8 cellular contexts compared by ENCODE assay signal in the genomic region with DNA sequence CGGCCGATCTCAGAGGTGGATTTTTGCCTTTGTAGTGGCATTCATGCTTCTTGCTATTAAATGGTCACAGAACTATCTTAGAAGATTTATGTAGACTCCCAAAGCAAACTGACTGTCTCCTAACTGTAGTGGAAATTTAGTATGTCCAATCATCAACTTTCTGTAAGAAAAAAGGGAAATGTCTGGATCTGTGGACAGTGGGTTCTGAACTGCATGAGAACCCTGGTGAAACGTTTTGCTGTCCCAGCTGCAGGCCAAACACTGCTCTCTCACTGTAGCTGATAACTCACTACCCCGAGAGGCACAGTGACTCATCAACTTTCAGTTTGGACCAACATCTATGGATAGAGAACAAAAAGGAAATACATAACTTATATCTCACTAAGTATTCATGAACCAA.
DNase-seq lines count a peak whose midpoint lies in the region; ATAC-seq and TF ChIP-seq lines count a peak whose summit lies in the region.

No MANE protein-coding gene starts in this region.

- H3K4me1 ChIP-seq in MM.1S (ENCODE audit: low read length), result peaks cover 9% of the 10 kb centered on the region; the same call in 1 of the 2 replicates
- H3K4me1 ChIP-seq in lower lobe of right lung, result peaks cover 33% of the 10 kb centered on the region

- H3F3A ChIP-seq in MM.1S (ENCODE audit: insufficient read depth, low read length), result no peaks in the 10 kb centered on the region

- no peaks in the 10 kb centered on the region for H3K27me3 ChIP-seq in MM.1S (replicated peaks; ENCODE audit: insufficient read depth, low read length)
- H3K27me3 ChIP-seq in lower lobe of right lung (ENCODE audit: low read depth), result no peaks in the 10 kb centered on the region
- no peaks in the 10 kb centered on the region for H3K27me3 ChIP-seq in CD4-positive, alpha-beta T cell (ENCODE audit: control insufficient read depth, insufficient read depth, low read length)

- in situ Hi-C loops in G401 (cut with HindIII; ENCODE audit: low sequenced_read_pairs), result no loop called here

- H3K36me3 Mint-ChIP-seq in CD4-positive, alpha-beta T cell (ENCODE audit: low read depth), result no peaks in the 10 kb centered on the region

- H3K9me2 ChIP-seq in MM.1S (replicated peaks; ENCODE audit: insufficient read depth, low read length), result no peaks in the 10 kb centered on the region

- no peaks in the 10 kb centered on the region for H3K79me2 ChIP-seq in MM.1S (ENCODE audit: low read length)

- H3K36me3 ChIP-seq in MM.1S (replicated peaks; ENCODE audit: insufficient read depth, low read length) (no peaks in the 10 kb centered on the region), lower lobe of right lung (no peaks in the 10 kb centered on the region)

- H3K27ac Mint-ChIP-seq in CD4-positive, alpha-beta T cell, result no peak overlapping the region

- H3K4me1 Mint-ChIP-seq in CD4-positive, alpha-beta T cell (ENCODE audit: low read depth), result no peaks in the 10 kb centered on the region

- no peak overlapping the region for H3K4me3 ChIP-seq in MM.1S (ENCODE audit: low read length)
- H3K4me3 ChIP-seq in choroid plexus epithelial cell (ENCODE audit: low read depth, low read length), result no peak overlapping the region
- no peak overlapping the region for H3K4me3 ChIP-seq in lower lobe of right lung

- H3K9ac ChIP-seq in MM.1S (ENCODE audit: low read length), result no peak overlapping the region

- no peak for TF ChIP-seq CTCF in MM.1S (IDR thresholded peaks at IDR 0.05; ENCODE audit: low read length)
- no peak for TF ChIP-seq CTCF in choroid plexus epithelial cell (conservative IDR thresholded peaks at IDR 0.05; ENCODE audit: low read depth, low read length)
- no peak for TF ChIP-seq CTCF in lower lobe of right lung (IDR thresholded peaks at IDR 0.05)
- TF ChIP-seq CTCF in CD4-positive, alpha-beta T cell (IDR thresholded peaks at IDR 0.05), result no peak

- ATAC-seq in GM21825 (IDR thresholded peaks at IDR 0.05; ENCODE audit: unreplicated experiment) (peak; percentile 82), lower lobe of right lung (peak; percentile 68 to 84)
- ATAC-seq in CD4-positive, alpha-beta T cell (ENCODE audit: poor library complexity), result no peak

- no peak overlapping the region for H3K4me3 Mint-ChIP-seq in CD4-positive, alpha-beta T cell

- peak overlapping the region; percentile 51 for H3K4me2 ChIP-seq in MM.1S (ENCODE audit: low read depth, low read length)

- H3K9me3 ChIP-seq in MM.1S (replicated peaks; ENCODE audit: insufficient read depth, low read length) (no peaks in the 10 kb centered on the region), lower lobe of right lung (no peaks in the 10 kb centered on the region)
- no peaks in the 10 kb centered on the region for H3K9me3 ChIP-seq in CD4-positive, alpha-beta T cell (ENCODE audit: control insufficient read depth, low read length)

- DNase-seq in G401 (ENCODE audit: low spot score) (peak; percentile 19), MM.1S (peak; percentile 85), choroid plexus epithelial cell (ENCODE audit: low read depth) (peak; percentile 91), lower lobe of right lung (no peak)
- no peak for DNase-seq in stimulated activated CD4-positive, alpha-beta T cell treated with anti-CD3 and anti-CD28 coated beads, Interleukin-12 subunit alpha, Interleukin-12 subunit beta, amount 100 ng/mL, for 4 hours
- no peak for DNase-seq in stimulated activated CD4-positive, alpha-beta T cell treated with anti-CD3 and anti-CD28 coated beads, Interleukin-4, amount 100 ng/mL, for 24 hours
- DNase-seq in CD4-positive, alpha-beta T cell, result no peak

- H3K27ac ChIP-seq in MM.1S (ENCODE audit: low read length) (no peak overlapping the region), lower lobe of right lung (peak overlapping the region; percentile 79)
- H3K27ac ChIP-seq in CD4-positive, alpha-beta T cell (ENCODE audit: low read depth, low read length), result no peak overlapping the region

- no peaks in the 10 kb centered on the region for H4K20me1 ChIP-seq in MM.1S (ENCODE audit: insufficient read depth, low read length)

- peak overlapping the region; percentile 84 for H2AFZ ChIP-seq in MM.1S (ENCODE audit: low read length)

- intact Hi-C loops in lower lobe of right lung (cut with DNase I), result no loop called here
- intact Hi-C loops in CD4-positive, alpha-beta T cell (cut with DNase I, micrococcal nuclease), result no loop called here

- no peaks in the 10 kb centered on the region for H3K27me3 Mint-ChIP-seq in CD4-positive, alpha-beta T cell

- POLR2A ChIA-PET in CD4-positive, alpha-beta T cell (lab: Charles Lee), result no interaction called here

- CTCF ChIA-PET in CD4-positive, alpha-beta T cell (lab: Charles Lee), result no interaction called here

- no peaks in the 10 kb centered on the region for H3K9me3 Mint-ChIP-seq in CD4-positive, alpha-beta T cell

Comparison
In these comparisons a context has a peak if more than half of its experiments do, and no peak if none do; other contexts are left out.
1. DNase-seq: peak in G401 (single experiment), MM.1S (single experiment) and choroid plexus epithelial cell (single experiment); none in lower lobe of right lung (single experiment), stimulated activated CD4-positive, alpha-beta T cell treated with anti-CD3 and anti-CD28 coated beads, Interleukin-12 subunit alpha, Interleukin-12 subunit beta, amount 100 ng/mL, for 4 hours (single experiment), stimulated activated CD4-positive, alpha-beta T cell treated with anti-CD3 and anti-CD28 coated beads, Interleukin-4, amount 100 ng/mL, for 24 hours (single experiment) and CD4-positive, alpha-beta T cell (0 of 10).